18 cellular contexts compared by ENCODE assay signal in the genomic region with DNA sequence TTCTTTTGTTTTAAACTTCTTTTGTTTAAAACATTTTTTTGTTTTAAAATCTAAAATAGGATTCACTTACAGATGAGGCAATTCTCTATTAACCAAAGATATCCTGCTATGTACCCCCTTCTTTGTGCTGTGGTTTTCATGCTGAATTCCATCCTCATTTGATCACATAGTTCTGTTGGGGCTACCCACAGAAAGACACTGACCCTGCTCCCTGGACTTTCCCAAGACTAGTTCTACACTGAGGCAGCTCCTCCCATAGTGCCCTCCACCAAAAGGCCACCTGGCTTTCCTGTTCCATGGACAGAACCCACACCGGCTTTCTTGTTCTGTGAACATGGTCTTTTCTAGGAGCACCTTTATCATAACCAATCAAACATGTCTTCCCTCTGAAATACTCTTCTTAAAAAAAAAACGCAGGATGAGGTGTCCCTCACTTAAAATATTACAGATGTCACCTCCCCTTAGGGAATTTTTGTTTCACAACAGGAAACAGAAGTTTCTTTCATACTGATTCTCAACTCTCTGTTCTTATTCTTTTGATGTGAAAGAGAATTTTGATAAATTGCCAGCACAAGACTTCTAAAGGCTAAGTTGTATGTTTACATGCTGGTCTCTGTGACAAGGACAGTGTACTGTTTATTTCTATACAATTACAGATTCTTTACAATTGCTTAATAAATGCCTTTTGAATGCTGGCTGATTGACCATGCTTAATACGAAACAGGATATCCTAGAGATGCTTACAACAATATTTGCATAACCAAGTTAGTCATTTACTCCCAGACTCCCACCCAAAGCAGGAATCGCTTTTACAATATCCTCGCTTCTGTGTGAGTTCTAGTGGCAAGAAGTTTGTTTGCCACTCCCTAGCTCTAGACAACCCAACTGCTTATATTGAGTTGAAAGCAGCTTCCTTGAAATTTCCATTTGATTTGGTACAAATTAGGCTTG.
DNase-seq lines count a peak whose midpoint lies in the region; ATAC-seq and TF ChIP-seq lines count a peak whose summit lies in the region.
"Had no signal": no experiment of that assay in that cellular context is flagged by ENCODE, and none has a peak within 500 bp of the region (broad histone marks: within the 10 kb centered on the region; RNA-seq: fewer than 3 reads in every experiment).

No MANE protein-coding gene starts in this region.

- in situ Hi-C loops in astrocyte of the spinal cord (cut with HindIII; ENCODE audit: low sequenced_read_pairs), result no loop called here

- H3K9me3 Mint-ChIP-seq in natural killer cell treated with Interleukin-12 subunit alpha and Interleukin-12 subunit beta and Interleukin-15 and Interleukin-18, amount 100 ng/mL, for 72 hours, result peaks cover 15% of the 10 kb centered on the region
- H3K9me3 Mint-ChIP-seq: activated CD4-positive, alpha-beta memory T cell treated with anti-CD3 and anti-CD28 coated beads, Interleukin-2, amount 10 ng/mL, durations not matched to agents 7 days and 5 days had no signal

- H3K4me2 ChIP-seq in BLaER1, result peak overlapping the region; percentile 66
- H3K4me2 ChIP-seq in smooth muscle cell, result no peak overlapping the region

- H3K27ac Mint-ChIP-seq in natural killer cell treated with Interleukin-12 subunit alpha and Interleukin-12 subunit beta and Interleukin-15 and Interleukin-18, amount 100 ng/mL, for 72 hours, result no peak overlapping the region
- H3K27ac Mint-ChIP-seq: activated CD4-positive, alpha-beta memory T cell treated with anti-CD3 and anti-CD28 coated beads, Interleukin-2, amount 10 ng/mL, durations not matched to agents 7 days and 5 days had no signal

- H2AFZ ChIP-seq in smooth muscle cell (ENCODE audit: low read depth), result no peak overlapping the region

- no peak overlapping the region for H3K4me3 ChIP-seq in BLaER1
- H3K4me3 ChIP-seq in astrocyte of the spinal cord (ENCODE audit: low read depth, low read length), result no peak overlapping the region
- H3K4me3 ChIP-seq in smooth muscle cell, result no peak overlapping the region
- H3K4me3 ChIP-seq: breast epithelium, left ventricle myocardium inferior, spleen had no signal

- H3K36me3 ChIP-seq in BLaER1, result no peaks in the 10 kb centered on the region
- H3K36me3 ChIP-seq in smooth muscle cell (ENCODE audit: low read depth), result no peaks in the 10 kb centered on the region
- H3K36me3 ChIP-seq: breast epithelium, left ventricle myocardium inferior, spleen had no signal

- DNase-seq in astrocyte of the spinal cord (ENCODE audit: low read depth, low spot score) (peak; percentile 34), smooth muscle cell (lab: John Stamatoyannopoulos, UW; ENCODE audit: unreplicated experiment) (no peak), SK-N-DZ (ENCODE audit: low spot score) (no peak), RWPE1 (ENCODE audit: low spot score) (no peak)
- no peak for DNase-seq in natural killer cell treated with Interleukin-12 subunit alpha and Interleukin-12 subunit beta and Interleukin-15 and Interleukin-18, amount 100 ng/mL, for 72 hours (ENCODE audit: low spot score)
- DNase-seq: 8988T; activated CD4-positive, alpha-beta memory T cell treated with anti-CD3 and anti-CD28 coated beads, Interleukin-2, amount 10 ng/mL, durations not matched to agents 7 days and 5 days; activated gamma-delta T cell; H7; left ventricle myocardium inferior; NCI-H2029 treated with DMSO at 0.1 percent for 48 hours; NK-92 treated with Interleukin-12 subunit alpha and Interleukin-12 subunit beta, amount 100 ng/mL, for 24 hours; SHP77 treated with DMSO at 0.1 percent for 48 hours; spleen had no signal

- H3K27me3 ChIP-seq in BLaER1 (no peaks in the 10 kb centered on the region), smooth muscle cell (ENCODE audit: low read depth) (no peaks in the 10 kb centered on the region)
- H3K27me3 ChIP-seq: breast epithelium, spleen had no signal

- no peaks in the 10 kb centered on the region for H3K27me3 Mint-ChIP-seq in natural killer cell treated with Interleukin-12 subunit alpha and Interleukin-12 subunit beta and Interleukin-15 and Interleukin-18, amount 100 ng/mL, for 72 hours
- H3K27me3 Mint-ChIP-seq: activated CD4-positive, alpha-beta memory T cell treated with anti-CD3 and anti-CD28 coated beads, Interleukin-2, amount 10 ng/mL, durations not matched to agents 7 days and 5 days had no signal

- POLR2A ChIA-PET in RWPE1 (lab: Yijun Ruan, JAX; ENCODE audit: low non-redundant PET), result no interaction called here

- no peaks in the 10 kb centered on the region for H3K4me1 Mint-ChIP-seq in natural killer cell treated with Interleukin-12 subunit alpha and Interleukin-12 subunit beta and Interleukin-15 and Interleukin-18, amount 100 ng/mL, for 72 hours (ENCODE audit: low read depth in 2 of 2)
- H3K4me1 Mint-ChIP-seq: activated CD4-positive, alpha-beta memory T cell treated with anti-CD3 and anti-CD28 coated beads, Interleukin-2, amount 10 ng/mL, durations not matched to agents 7 days and 5 days had no signal

- H3K9me3 ChIP-seq in BLaER1, result no peaks in the 10 kb centered on the region
- H3K9me3 ChIP-seq in smooth muscle cell (replicated peaks; ENCODE audit: low read depth), result no peaks in the 10 kb centered on the region
- H3K9me3 ChIP-seq: breast epithelium, left ventricle myocardium inferior, spleen had no signal

- H4K20me1 ChIP-seq in BLaER1 (no peaks in the 10 kb centered on the region), smooth muscle cell (ENCODE audit: low read depth) (no peaks in the 10 kb centered on the region)

- peak; percentile 73 for ATAC-seq in GM19467 (IDR thresholded peaks at IDR 0.05; ENCODE audit: unreplicated experiment)
- peak; percentile 66 for ATAC-seq in HG02973 (IDR thresholded peaks at IDR 0.05; ENCODE audit: unreplicated experiment)
- ATAC-seq in natural killer cell treated with Interleukin-12 subunit alpha and Interleukin-12 subunit beta and Interleukin-15 and Interleukin-18, amount 100 ng/mL, for 72 hours, result no peak

- H3K9ac ChIP-seq in BLaER1, result no peak overlapping the region
- H3K9ac ChIP-seq in smooth muscle cell (ENCODE audit: low read depth), result no peak overlapping the region

- H3K79me2 ChIP-seq in smooth muscle cell (ENCODE audit: low read depth), result no peaks in the 10 kb centered on the region

- WGBS in smooth muscle cell (ENCODE audit: low lambda C conversion rate), result 88% methylated on average over 5 of the region's 5 CpGs

- H3K27ac ChIP-seq in BLaER1 (peak overlapping the region; percentile 42), smooth muscle cell (ENCODE audit: low read depth) (no peak overlapping the region), RWPE1 (no peak overlapping the region)
- H3K27ac ChIP-seq: breast epithelium, left ventricle myocardium inferior, spleen had no signal

- CTCF ChIA-PET in RWPE1 (lab: Yijun Ruan, JAX), result interaction anchor here (0.6 kb wide), 1 partner anchor 40 kb away, joined by 4 read pairs; no protein-coding TSS in a partner anchor

- no peaks in the 10 kb centered on the region for H3F3A ChIP-seq in smooth muscle cell (ENCODE audit: low read depth)

- H3K4me1 ChIP-seq in BLaER1 (peaks cover 33% of the 10 kb centered on the region), smooth muscle cell (ENCODE audit: low read depth) (no peaks in the 10 kb centered on the region)
- H3K4me1 ChIP-seq: breast epithelium, spleen had no signal

- no peaks in the 10 kb centered on the region for H3K36me3 Mint-ChIP-seq in natural killer cell treated with Interleukin-12 subunit alpha and Interleukin-12 subunit beta and Interleukin-15 and Interleukin-18, amount 100 ng/mL, for 72 hours

- TF ChIP-seq CTCF in astrocyte of the spinal cord (IDR thresholded peaks at IDR 0.05; ENCODE audit: low read depth, low read length) (no peak), smooth muscle cell (IDR thresholded peaks at IDR 0.05; ENCODE audit: borderline replicate concordance, insufficient read depth, poor library complexity, severe bottlenecking) (no peak), RWPE1 (conservative IDR thresholded peaks at IDR 0.05; ENCODE audit: low read depth) (no peak)

- no peak overlapping the region for H3K4me3 Mint-ChIP-seq in natural killer cell treated with Interleukin-12 subunit alpha and Interleukin-12 subunit beta and Interleukin-15 and Interleukin-18, amount 100 ng/mL, for 72 hours
- H3K4me3 Mint-ChIP-seq: activated CD4-positive, alpha-beta memory T cell treated with anti-CD3 and anti-CD28 coated beads, Interleukin-2, amount 10 ng/mL, durations not matched to agents 7 days and 5 days had no signal

Comparison
In these comparisons a context has a peak if more than half of its experiments do, and no peak if none do; other contexts are left out.
1. ATAC-seq: peak in GM19467 (single experiment) and HG02973 (single experiment); none in natural killer cell treated with Interleukin-12 subunit alpha and Interleukin-12 subunit beta and Interleukin-15 and Interleukin-18, amount 100 ng/mL, for 72 hours (0 of 2).